In genomic region chr15:92112180-92112579, GRCh38 we compare ENCODE assay signal across 14 cellular contexts.
DNase-seq lines count a peak whose midpoint lies in the region; ATAC-seq and TF ChIP-seq lines count a peak whose summit lies in the region.
"Had no signal": no experiment of that assay in that cellular context is flagged by ENCODE, and none has a peak within 500 bp of the region (broad histone marks: within the 10 kb centered on the region; RNA-seq: fewer than 3 reads in every experiment).

No MANE protein-coding gene starts in this region.

- peaks cover 45% of the 10 kb centered on the region for H3K4me1 Mint-ChIP-seq in brain

- no peaks in the 10 kb centered on the region for H3K9me3 Mint-ChIP-seq in brain

- DNase-seq in GM03348 (ENCODE audit: low spot score): peak; percentile 74
- peak; percentile 40 for DNase-seq in left cardiac atrium
- peak; percentile 59 for DNase-seq in sciatic nerve (ENCODE audit: low spot score)
- DNase-seq in activated T-cell treated with anti-CD3 and anti-CD28 coated beads, Interleukin-2, amount 50 U/mL, for 48 hours: no peak
- DNase-seq in T1000 (lab: John Stamatoyannopoulos, UW): no peak
- DNase-seq in COLO668 (lab: John Stamatoyannopoulos, UW; ENCODE audit: unreplicated experiment): no peak
- DNase-seq: activated gamma-delta T cell; cortex of kidney; DMS79; H7; NCI-H2081 treated with DMSO at 0.1 percent for 48 hours; NCI-H524 treated with DMSO at 0.1 percent for 48 hours; stimulated activated CD4-positive, alpha-beta T cell treated with anti-CD3 and anti-CD28 coated beads, Interleukin-4, amount 100 ng/mL, for 1 hour had no signal

- intact Hi-C loops in left cardiac atrium (cut with DNase I) (no loop called here), sciatic nerve (cut with DNase I) (no loop called here)

- H3K27ac Mint-ChIP-seq in brain: peak overlapping the region in 3 of 5 experiments; percentile 7 to 71 (median 15)

- ATAC-seq in left cardiac atrium (peak in 1 of 2 donors; percentile 80), sciatic nerve (peak; percentile 88)

- H3K27me3 Mint-ChIP-seq in brain: no peaks in the 10 kb centered on the region

- no peak for TF ChIP-seq CTCF in brain (conservative IDR thresholded peaks at IDR 0.05)

- peak overlapping the region in 1 of 5 experiments; percentile 34 for H3K4me3 Mint-ChIP-seq in brain

- H3K36me3 Mint-ChIP-seq in brain: no peaks in the 10 kb centered on the region

Comparison
In these comparisons a context has a peak if more than half of its experiments do, and no peak if none do; other contexts are left out.
1. DNase-seq: peak in GM03348 (single experiment), left cardiac atrium (single experiment) and sciatic nerve (single experiment); none in activated T-cell treated with anti-CD3 and anti-CD28 coated beads, Interleukin-2, amount 50 U/mL, for 48 hours (0 of 2), T1000 (single experiment) and COLO668 (single experiment).